Comparison of ENCODE assay signal across 1 cellular context in genomic region chr2:121285077-121285449, GRCh38.
A peak's percentile ranks its signal among the peaks of the same experiment; 100 is the strongest.
TF ChIP-seq lines count a peak whose summit lies in the region.

A gene with protein sequence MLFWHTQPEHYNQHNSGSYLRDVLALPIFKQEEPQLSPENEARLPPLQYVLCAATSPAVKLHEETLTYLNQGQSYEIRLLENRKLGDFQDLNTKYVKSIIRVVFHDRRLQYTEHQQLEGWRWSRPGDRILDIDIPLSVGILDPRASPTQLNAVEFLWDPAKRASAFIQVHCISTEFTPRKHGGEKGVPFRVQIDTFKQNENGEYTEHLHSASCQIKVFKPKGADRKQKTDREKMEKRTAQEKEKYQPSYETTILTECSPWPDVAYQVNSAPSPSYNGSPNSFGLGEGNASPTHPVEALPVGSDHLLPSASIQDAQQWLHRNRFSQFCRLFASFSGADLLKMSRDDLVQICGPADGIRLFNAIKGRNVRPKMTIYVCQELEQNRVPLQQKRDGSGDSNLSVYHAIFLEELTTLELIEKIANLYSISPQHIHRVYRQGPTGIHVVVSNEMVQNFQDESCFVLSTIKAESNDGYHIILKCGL (minus strand): TSS chr2:121285202. CDS start chr2:121285109, 93 bp downstream.

TF ChIP-seq in H1, 55 proteins besides CTCF, POLR2A, EP300 and RAD21:
- TF ChIP-seq RBBP5 (IDR thresholded peaks at IDR 0.05; ENCODE audit: borderline replicate concordance, low read depth, low read length) = peak; percentile 83; the same call in 1 of the 2 replicates
- 0 out of 2 replicates have a peak, but pooled peaks have one; percentile 17 for TF ChIP-seq TCF12 (IDR thresholded peaks at IDR 0.05; ENCODE audit: low read depth, low read length)
- no peak for TF ChIP-seq JUN (IDR thresholded peaks at IDR 0.05; ENCODE audit: low read depth, low read length)
- peak; percentile 49; the same call in 1 of the 2 replicates for TF ChIP-seq TAF1 (IDR thresholded peaks at IDR 0.05; ENCODE audit: low read depth, low read length)
- no peak for TF ChIP-seq GABPA (IDR thresholded peaks at IDR 0.05; ENCODE audit: borderline replicate concordance, insufficient read depth, low read length)
- TF ChIP-seq BACH1 (IDR thresholded peaks at IDR 0.05; ENCODE audit: low read length) = no peak
- TF ChIP-seq KDM4A (IDR thresholded peaks at IDR 0.05; ENCODE audit: low read depth, low read length, severe bottlenecking) = peak; percentile 61
- TF ChIP-seq, protein P1, sequence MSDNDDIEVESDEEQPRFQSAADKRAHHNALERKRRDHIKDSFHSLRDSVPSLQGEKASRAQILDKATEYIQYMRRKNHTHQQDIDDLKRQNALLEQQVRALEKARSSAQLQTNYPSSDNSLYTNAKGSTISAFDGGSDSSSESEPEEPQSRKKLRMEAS (IDR thresholded peaks at IDR 0.05) = 0 out of 2 replicates have a peak, but pooled peaks have one; percentile 18
